Comparison of ENCODE assay signal across 8 cellular contexts in genomic region chr19:10286803-10287737, GRCh38. TPM values are rescaled to one million over a fixed set of nuclear protein-coding genes. Genes with fewer than 3 reads are reported as not detected.
DNase-seq lines count a peak whose midpoint lies in the region; TF ChIP-seq lines count a peak whose summit lies in the region.

ICAM4 (plus strand) TSS chr19:10286955; CDS start chr19:10287013, 58 bp downstream.

- H3K36me3 Mint-ChIP-seq in T-helper 2 cell treated with Interferon-gamma antibody and Interleukin-4, amounts not matched to agents 5 μg/mL and 100 μg/mL, for 36 hours (ENCODE audit: low read depth) = peaks cover 22% of the 10 kb centered on the region

- H3K4me1 Mint-ChIP-seq in T-helper 2 cell treated with Interferon-gamma antibody and Interleukin-4, amounts not matched to agents 5 μg/mL and 100 μg/mL, for 36 hours (ENCODE audit: low read depth) = peaks cover 48% of the 10 kb centered on the region

- H3K27ac Mint-ChIP-seq in T-helper 2 cell treated with Interferon-gamma antibody and Interleukin-4, amounts not matched to agents 5 μg/mL and 100 μg/mL, for 36 hours = peak within 1 kb of the TSS; percentile 68

- H3K4me3 Mint-ChIP-seq in T-helper 2 cell treated with Interferon-gamma antibody and Interleukin-4, amounts not matched to agents 5 μg/mL and 100 μg/mL, for 36 hours = peak within 1 kb of the TSS; percentile 71

- intact Hi-C loops in posterior cingulate gyrus (cut with DNase I) = no loop called here

- H3K36me3 ChIP-seq in rectal smooth muscle tissue (ENCODE audit: control insufficient read depth, insufficient read depth, low read length) = peaks cover 3% of the 10 kb centered on the region

- in situ Hi-C loops in G401 (cut with HindIII; ENCODE audit: low sequenced_read_pairs) = no loop called here

- H3K9ac ChIP-seq in rectal smooth muscle tissue (ENCODE audit: low read length) = no peak within 1 kb of the TSS

- H3K4me3 ChIP-seq in fibroblast of the aortic adventitia (ENCODE audit: low read depth, low read length) = no peak within 1 kb of the TSS
- H3K4me3 ChIP-seq in rectal smooth muscle tissue (ENCODE audit: low read length) = peak within 1 kb of the TSS; percentile 14

- no peak within 1 kb of the TSS for H3K27ac ChIP-seq in rectal smooth muscle tissue (ENCODE audit: low read depth, low read length)

- DNase-seq in NCI-H1694 treated with DMSO at 0.1 percent for 48 hours (lab: John Stamatoyannopoulos, UW) (peak; percentile 4), NCI-H1694 (lab: John Stamatoyannopoulos, UW) (no peak), fibroblast of the aortic adventitia (ENCODE audit: low read depth) (peak; percentile 44), NCI-H526 treated with DMSO at 0.1 percent for 48 hours (lab: John Stamatoyannopoulos, UW) (no peak), G401 (ENCODE audit: low spot score) (no peak), posterior cingulate gyrus (no peak)
- peak; percentile 52 for DNase-seq in T-helper 2 cell treated with Interferon-gamma antibody and Interleukin-4, amounts not matched to agents 5 μg/mL and 100 μg/mL, for 36 hours (ENCODE audit: low spot score)

- H3K27me3 ChIP-seq in rectal smooth muscle tissue (ENCODE audit: control insufficient read depth, insufficient read depth, low read length) = peaks cover 37% of the 10 kb centered on the region

- H3K4me1 ChIP-seq in rectal smooth muscle tissue (ENCODE audit: control insufficient read depth, insufficient read depth, low read length) = peaks cover 13% of the 10 kb centered on the region

- TF ChIP-seq CTCF in fibroblast of the aortic adventitia (IDR thresholded peaks at IDR 0.05; ENCODE audit: insufficient read depth, low read length) = no peak

- H3K9me3 Mint-ChIP-seq in T-helper 2 cell treated with Interferon-gamma antibody and Interleukin-4, amounts not matched to agents 5 μg/mL and 100 μg/mL, for 36 hours = no peaks in the 10 kb centered on the region

- H3K27me3 Mint-ChIP-seq in T-helper 2 cell treated with Interferon-gamma antibody and Interleukin-4, amounts not matched to agents 5 μg/mL and 100 μg/mL, for 36 hours (ENCODE audit: low read depth) = peaks cover 31% of the 10 kb centered on the region

RNA-seq across cellular contexts. Expression of gene ICAM4, which starts in this region (rescaled TPM):
- total RNA-seq in fibroblast of the aortic adventitia (ENCODE audit: low replicate concordance) = 0.27 and 0.98 TPM in 2 replicates
- 2.4 and 7.1 TPM in 2 replicates for total RNA-seq in G401 (2014; rRNA removed; shearing (Covaris generic))

Comparison
In these comparisons a context has a peak if more than half of its experiments do, and no peak if none do; other contexts are left out.
1. DNase-seq: peak in NCI-H1694 treated with DMSO at 0.1 percent for 48 hours (single experiment) and T-helper 2 cell treated with Interferon-gamma antibody and Interleukin-4, amounts not matched to agents 5 μg/mL and 100 μg/mL, for 36 hours (single experiment); none in NCI-H1694 (single experiment), NCI-H526 treated with DMSO at 0.1 percent for 48 hours (single experiment), G401 (single experiment) and posterior cingulate gyrus (0 of 10).
2. Peak in DNase-seq in fibroblast of the aortic adventitia; RNA of the gene not detected or under 1 TPM.